Comparison of ENCODE assay signal across 13 cellular contexts in the genomic region with DNA sequence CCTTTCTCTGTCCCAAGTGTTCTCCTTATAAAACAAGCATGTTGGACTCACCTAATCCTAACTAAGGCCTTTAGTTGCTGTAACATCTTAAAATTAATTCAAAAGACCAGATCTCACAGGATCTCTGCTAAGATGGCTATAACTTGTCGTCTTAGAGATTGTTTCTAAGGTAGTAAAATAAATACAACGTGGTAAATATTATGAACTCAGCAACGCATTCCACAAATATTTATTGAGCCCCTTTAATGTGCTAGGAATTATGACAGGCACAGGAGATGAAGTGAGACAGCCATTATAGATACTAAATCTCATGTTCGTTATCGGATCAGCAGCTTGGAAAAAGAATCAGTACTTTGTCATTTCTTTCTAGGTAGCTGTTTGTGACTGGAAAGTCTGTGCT. TPM values are rescaled to one million over a fixed set of nuclear protein-coding genes. Genes with fewer than 3 reads are reported as not detected.
DNase-seq lines count a peak whose midpoint lies in the region; ATAC-seq, FAIRE-seq and TF ChIP-seq lines count a peak whose summit lies in the region.
"Had no signal": no experiment of that assay in that cellular context is flagged by ENCODE, and none has a peak within 500 bp of the region (broad histone marks: within the 10 kb centered on the region; RNA-seq: fewer than 3 reads in every experiment).

No MANE protein-coding gene starts in this region.

- no peak for TF ChIP-seq CTCF in activated B cell treated with CpG ODN at 0.5 μM for 24 hours (IDR thresholded peaks at IDR 0.05)
- TF ChIP-seq CTCF in left lung (IDR thresholded peaks at IDR 0.05), result no peak
- TF ChIP-seq CTCF in transverse colon (IDR thresholded peaks at IDR 0.05), result no peak

- H3K4me3 ChIP-seq in left lung, result no peak overlapping the region
- no peak overlapping the region for H3K4me3 ChIP-seq in transverse colon

- no peak for TF ChIP-seq EP300 in transverse colon (IDR thresholded peaks at IDR 0.05; ENCODE audit: low read depth)

- ATAC-seq in activated B cell treated with CpG ODN at 0.5 μM for 24 hours (ENCODE audit: low read depth) (peak; percentile 3), left lung (peak; percentile 17)

- POLR2A ChIA-PET in activated B cell treated with CpG ODN at 0.5 μM for 24 hours (lab: Charles Lee), result interaction anchor here (0.6 to 6.0 kb wide), 5 partner anchors 9 to 115 kb away, joined by 3 to 32 read pairs (median 8); partner anchors contain the start of genes EFHC1, MCM3 and PAQR8

- peak overlapping the region; percentile 19 for H3K4me3 Mint-ChIP-seq in activated naive CD4-positive, alpha-beta T cell treated with anti-CD3 and anti-CD28 coated beads, Interleukin-2, amount 10 ng/mL, durations not matched to agents 7 days and 5 days
- H3K4me3 Mint-ChIP-seq in activated B cell treated with CpG ODN at 0.5 μM for 24 hours, result peak overlapping the region; percentile 67

- peaks cover 67% of the 10 kb centered on the region for H3K4me1 Mint-ChIP-seq in activated naive CD4-positive, alpha-beta T cell treated with anti-CD3 and anti-CD28 coated beads, Interleukin-2, amount 10 ng/mL, durations not matched to agents 7 days and 5 days
- H3K4me1 Mint-ChIP-seq in activated B cell treated with CpG ODN at 0.5 μM for 24 hours, result peaks cover 72% of the 10 kb centered on the region

- no peaks in the 10 kb centered on the region for H3K27me3 Mint-ChIP-seq in activated naive CD4-positive, alpha-beta T cell treated with anti-CD3 and anti-CD28 coated beads, Interleukin-2, amount 10 ng/mL, durations not matched to agents 7 days and 5 days
- H3K27me3 Mint-ChIP-seq in activated B cell treated with CpG ODN at 0.5 μM for 24 hours, result no peaks in the 10 kb centered on the region

- H3K27me3 ChIP-seq in left lung (no peaks in the 10 kb centered on the region), transverse colon (no peaks in the 10 kb centered on the region)

- no peaks in the 10 kb centered on the region for H3K9me3 Mint-ChIP-seq in activated naive CD4-positive, alpha-beta T cell treated with anti-CD3 and anti-CD28 coated beads, Interleukin-2, amount 10 ng/mL, durations not matched to agents 7 days and 5 days
- H3K9me3 Mint-ChIP-seq in activated B cell treated with CpG ODN at 0.5 μM for 24 hours, result no peaks in the 10 kb centered on the region

- DNase-seq in activated naive CD4-positive, alpha-beta T cell treated with anti-CD3 and anti-CD28 coated beads, Interleukin-2, amount 10 ng/mL, durations not matched to agents 7 days and 5 days, result no peak
- DNase-seq in activated naive CD4-positive, alpha-beta T cell (lab: John Stamatoyannopoulos, UW), result no peak
- DNase-seq in activated B cell treated with CpG ODN at 0.5 μM for 24 hours (no peak), left lung (no peak), transverse colon (no peak), T1000 (lab: John Stamatoyannopoulos, UW) (no peak), OCI-M2 (lab: John Stamatoyannopoulos, UW; ENCODE audit: unreplicated experiment) (no peak), GM12892 (ENCODE audit: insufficient read length) (no peak)
- DNase-seq: GOT3, NCI-H1105 had no signal

- TF ChIP-seq POLR2A in transverse colon (IDR thresholded peaks at IDR 0.05), result no peak
- TF ChIP-seq POLR2A in GM12892 (IDR thresholded peaks at IDR 0.05; ENCODE audit: low read depth, low read length), result no peak

- H3K4me1 ChIP-seq in left lung, result peaks cover 17 to 47% of the 10 kb centered on the region in 2 donors
- peaks cover 10 to 54% (median 26%) of the 10 kb centered on the region in 4 donors for H3K4me1 ChIP-seq in transverse colon

- peak overlapping the region; percentile 81 for H3K27ac Mint-ChIP-seq in activated naive CD4-positive, alpha-beta T cell treated with anti-CD3 and anti-CD28 coated beads, Interleukin-2, amount 10 ng/mL, durations not matched to agents 7 days and 5 days
- H3K27ac Mint-ChIP-seq in activated B cell treated with CpG ODN at 0.5 μM for 24 hours, result peak overlapping the region; percentile 95

- CTCF ChIA-PET in activated naive CD4-positive, alpha-beta T cell treated with anti-CD3 and anti-CD28 coated beads, Interleukin-2, amount 10 ng/mL, durations not matched to agents 7 days and 5 days (lab: Charles Lee), result interaction anchor here (0.9 to 4.0 kb wide), 4 partner anchors 20 to 95 kb away, joined by 3 to 32 read pairs (median 14); partner anchors contain the start of genes MCM3 and PAQR8
- CTCF ChIA-PET in activated B cell treated with CpG ODN at 0.5 μM for 24 hours (lab: Charles Lee), result interaction anchor here (1.0 to 2.1 kb wide), 4 partner anchors 9 to 94 kb away, joined by 3 to 7 read pairs (median 4); no protein-coding TSS in a partner anchor

- WGBS in transverse colon (ENCODE audit: low coverage in 1 of 2), 2 donors, result 41 to 45% methylated on average over 4 to 5 of the region's 5 CpGs

- no peak for FAIRE-seq in GM12892 (lab: Jason Lieb, UNC)
- FAIRE-seq: endometrium had no signal

- peaks cover 7% of the 10 kb centered on the region for H3K36me3 Mint-ChIP-seq in activated naive CD4-positive, alpha-beta T cell treated with anti-CD3 and anti-CD28 coated beads, Interleukin-2, amount 10 ng/mL, durations not matched to agents 7 days and 5 days
- no peaks in the 10 kb centered on the region for H3K36me3 Mint-ChIP-seq in activated B cell treated with CpG ODN at 0.5 μM for 24 hours (ENCODE audit: low read depth)

- no peaks in the 10 kb centered on the region for H3K9me3 ChIP-seq in left lung
- H3K9me3 ChIP-seq in transverse colon, result no peaks in the 10 kb centered on the region

- H3K36me3 ChIP-seq in left lung (no peaks in the 10 kb centered on the region), transverse colon (no peaks in the 10 kb centered on the region)

- intact Hi-C loops in activated B cell treated with CpG ODN at 0.5 μM for 24 hours (cut with micrococcal nuclease) (loop anchor here (1.0 kb wide), 3 partner anchors 8 to 57 kb away; partner anchors contain the start of genes MCM3 and PAQR8), left lung (cut with DNase I) (no loop called here), transverse colon (cut with DNase I; ENCODE audit: low total_unique reads) (no loop called here)

- in situ Hi-C loops in transverse colon (cut with MboI; ENCODE audit: low pct_ligation_motif_present in 1 of 4, low pct_unique_long_range_greater_than_20kb in 1 of 4, low sequenced_read_pairs in 3 of 4), result no loop called here

- peak overlapping the region; percentile 71 to 75 for H3K27ac ChIP-seq in left lung
- H3K27ac ChIP-seq in transverse colon, result peak overlapping the region; percentile 65 to 76 (median 72)
- H3K27ac ChIP-seq: C4-2B, VCaP had no signal

RNA-seq across cellular contexts. Expression of gene MCM3, which starts 20.8 kb away (rescaled TPM):
- total RNA-seq in activated B cell treated with CpG ODN at 0.5 μM for 24 hours, result 73.2 and 78.9 TPM in 2 replicates
- 10 to 100 TPM; 38.9 to 67.6 TPM for total RNA-seq in left lung
- total RNA-seq in transverse colon, result 10 to 100 TPM; 13.5 to 27.3 (median 24.2) TPM
- polyA plus RNA-seq in GM12892 (2012; ENCODE audit: missing spikeins), result 119 TPM

RNA-seq across cellular contexts. Expression of gene PAQR8, which starts 56.6 kb away (rescaled TPM):
- 6.8 and 8.0 TPM in 2 replicates for total RNA-seq in activated B cell treated with CpG ODN at 0.5 μM for 24 hours
- 10 to 100 TPM in 1 of 2 donors, 1 to 10 TPM in 1; 9.3 to 15.6 TPM for total RNA-seq in left lung
- total RNA-seq in transverse colon, result 100 to 1,000 TPM in 3 of 4 donors, 10 to 100 TPM in 1; 27.1 to 250 (median 159) TPM
- polyA plus RNA-seq in GM12892 (2012; ENCODE audit: missing spikeins), result 11.2 TPM
